12 cellular contexts compared by ENCODE assay signal in genomic region chr4:61886180-61886579, GRCh38.
"Had no signal": no experiment of that assay in that cellular context is flagged by ENCODE, and none has a peak within 500 bp of the region (broad histone marks: within the 10 kb centered on the region; RNA-seq: fewer than 3 reads in every experiment).

No MANE protein-coding gene starts in this region.

- H3K36me3 ChIP-seq: ascending aorta, esophagus squamous epithelium had no signal

- H3K4me1 ChIP-seq: ascending aorta, esophagus squamous epithelium, foreskin keratinocyte had no signal

- ATAC-seq: activated T-cell treated with anti-CD3 and anti-CD28 coated beads, Interleukin-2, amount 50 U/mL, for 72 hours; foreskin keratinocyte; sciatic nerve; stimulated activated naive CD8-positive, alpha-beta T cell treated with anti-CD3 and anti-CD28 coated beads, Interleukin-15, Interleukin-2, amounts not matched to agents 100 U/mL and 50 U/mL, for 24 hours had no signal

- H3K27ac ChIP-seq: ascending aorta, esophagus squamous epithelium, foreskin keratinocyte had no signal

- DNase-seq: activated CD4-positive, alpha-beta memory T cell treated with anti-CD3 and anti-CD28 coated beads for 36 hours; activated CD4-positive, alpha-beta T cell treated with anti-CD3 and anti-CD28 coated beads for 1 hour; activated T-cell treated with anti-CD3 and anti-CD28 coated beads, Interleukin-2, amount 50 U/mL, for 72 hours; esophagus squamous epithelium; foreskin keratinocyte; head of caudate nucleus; nephron progenitor cell; stimulated activated CD4-positive, alpha-beta T cell treated with anti-CD3 and anti-CD28 coated beads, Interleukin-4, amount 100 ng/mL, for 1 hour; stimulated activated CD8-positive, alpha-beta memory T cell treated with anti-CD3 and anti-CD28 coated beads, Interleukin-4, amount 100 ng/mL, for 48 hours; stimulated activated naive CD8-positive, alpha-beta T cell treated with anti-CD3 and anti-CD28 coated beads, Interleukin-15, Interleukin-2, amounts not matched to agents 100 U/mL and 50 U/mL, for 24 hours had no signal

- H3K4me3 ChIP-seq: ascending aorta, esophagus squamous epithelium had no signal

- H3K9me3 ChIP-seq: ascending aorta, esophagus squamous epithelium had no signal

- H3K27me3 ChIP-seq: ascending aorta, esophagus squamous epithelium, foreskin keratinocyte had no signal
